In the genomic region with DNA sequence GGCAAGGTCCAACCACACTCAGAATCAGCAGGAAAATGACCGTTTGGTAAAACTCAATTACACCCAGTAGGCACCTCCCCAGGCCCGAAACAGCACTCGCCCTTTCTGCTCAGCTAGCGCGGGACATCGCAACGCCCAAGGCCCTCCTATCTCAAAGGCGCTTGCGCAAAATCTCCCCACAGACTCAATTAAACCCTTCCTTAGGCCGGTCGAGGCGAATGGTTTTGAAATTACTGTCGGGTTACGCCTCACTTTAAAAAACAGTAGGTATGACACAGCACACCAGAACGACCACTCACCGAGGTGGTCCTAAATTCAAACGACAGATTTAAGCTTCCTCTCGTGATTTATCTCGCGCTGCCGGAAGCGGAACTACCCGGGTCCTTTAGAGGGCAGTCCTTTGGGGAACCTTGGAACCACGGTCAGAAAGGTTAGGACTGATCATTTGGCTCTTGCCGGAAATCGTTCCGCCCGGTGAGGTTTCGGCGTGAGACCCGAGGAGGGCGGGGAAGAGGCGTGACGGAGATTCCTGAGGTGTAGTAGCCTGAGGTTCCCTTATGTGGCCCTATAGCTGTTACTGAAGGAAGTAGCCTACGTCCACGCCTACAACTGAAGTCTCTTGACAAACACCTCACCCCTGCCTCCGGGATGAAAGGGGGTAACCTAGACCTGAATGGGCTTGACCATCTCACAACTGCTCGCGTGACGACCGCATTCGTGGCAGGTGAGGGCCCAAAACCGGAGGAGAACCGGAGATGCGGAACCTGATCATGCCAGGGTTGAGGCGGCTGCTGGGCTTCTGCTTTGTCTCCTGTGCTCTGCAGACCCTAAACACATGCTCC, we compare ENCODE assay signal across 1 cellular context.
A peak's percentile ranks its signal among the peaks of the same experiment; 100 is the strongest.
TF ChIP-seq lines count a peak whose summit lies in the region.

A gene with protein sequence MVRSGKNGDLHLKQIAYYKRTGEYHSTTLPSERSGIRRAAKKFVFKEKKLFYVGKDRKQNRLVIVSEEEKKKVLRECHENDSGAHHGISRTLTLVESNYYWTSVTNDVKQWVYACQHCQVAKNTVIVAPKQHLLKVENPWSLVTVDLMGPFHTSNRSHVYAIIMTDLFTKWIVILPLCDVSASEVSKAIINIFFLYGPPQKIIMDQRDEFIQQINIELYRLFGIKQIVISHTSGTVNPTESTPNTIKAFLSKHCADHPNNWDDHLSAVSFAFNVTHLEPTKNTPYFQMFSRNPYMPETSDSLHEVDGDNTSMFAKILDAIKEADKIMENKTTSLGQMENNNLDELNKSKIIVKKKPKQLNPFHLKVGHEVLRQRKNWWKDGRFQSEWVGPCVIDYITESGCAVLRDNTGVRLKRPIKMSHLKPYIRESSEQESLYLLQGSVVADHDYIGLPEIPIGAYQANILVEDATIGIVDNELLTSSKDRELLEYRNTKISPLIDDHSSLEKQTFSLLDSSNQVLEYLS (minus strand): TSS at position 374 of the 842 bp plus-strand sequence. CDS start 11,431 bp downstream, outside the sequence.
Gene PPIP5K2, plus strand, starts transcription at position 537 of the 842 bp plus-strand sequence. CDS start 9,289 bp downstream, outside the sequence.

TF ChIP-seq in HepG2, 621 proteins besides CTCF, POLR2A, EP300 and RAD21 (continued from another document and continues in another):
- TF ChIP-seq, protein P1, sequence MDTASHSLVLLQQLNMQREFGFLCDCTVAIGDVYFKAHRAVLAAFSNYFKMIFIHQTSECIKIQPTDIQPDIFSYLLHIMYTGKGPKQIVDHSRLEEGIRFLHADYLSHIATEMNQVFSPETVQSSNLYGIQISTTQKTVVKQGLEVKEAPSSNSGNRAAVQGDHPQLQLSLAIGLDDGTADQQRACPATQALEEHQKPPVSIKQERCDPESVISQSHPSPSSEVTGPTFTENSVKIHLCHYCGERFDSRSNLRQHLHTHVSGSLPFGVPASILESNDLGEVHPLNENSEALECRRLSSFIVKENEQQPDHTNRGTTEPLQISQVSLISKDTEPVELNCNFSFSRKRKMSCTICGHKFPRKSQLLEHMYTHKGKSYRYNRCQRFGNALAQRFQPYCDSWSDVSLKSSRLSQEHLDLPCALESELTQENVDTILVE (CRISPR knock-in tag; IDR thresholded peaks at IDR 0.05): peak; percentile 78
- peak; percentile 58; the same call in 1 of the 2 replicates for TF ChIP-seq ZNF317 (CRISPR knock-in tag; IDR thresholded peaks at IDR 0.05)
- peak; percentile 64; the same call in 1 of the 2 replicates for TF ChIP-seq HNF1A (IDR thresholded peaks at IDR 0.05; ENCODE audit: low read depth)
- no peak for TF ChIP-seq HNF1A (CRISPR knock-in tag; IDR thresholded peaks at IDR 0.05; ENCODE audit: borderline replicate concordance)
- peak; percentile 68 for TF ChIP-seq YY1 (IDR thresholded peaks at IDR 0.05; ENCODE audit: insufficient read depth, insufficient replicate concordance, low read depth, low read length)
- peak; percentile 66; the same call in 1 of the 2 replicates for TF ChIP-seq ZNF709 (CRISPR knock-in tag; IDR thresholded peaks at IDR 0.05)
- TF ChIP-seq, protein P2, sequence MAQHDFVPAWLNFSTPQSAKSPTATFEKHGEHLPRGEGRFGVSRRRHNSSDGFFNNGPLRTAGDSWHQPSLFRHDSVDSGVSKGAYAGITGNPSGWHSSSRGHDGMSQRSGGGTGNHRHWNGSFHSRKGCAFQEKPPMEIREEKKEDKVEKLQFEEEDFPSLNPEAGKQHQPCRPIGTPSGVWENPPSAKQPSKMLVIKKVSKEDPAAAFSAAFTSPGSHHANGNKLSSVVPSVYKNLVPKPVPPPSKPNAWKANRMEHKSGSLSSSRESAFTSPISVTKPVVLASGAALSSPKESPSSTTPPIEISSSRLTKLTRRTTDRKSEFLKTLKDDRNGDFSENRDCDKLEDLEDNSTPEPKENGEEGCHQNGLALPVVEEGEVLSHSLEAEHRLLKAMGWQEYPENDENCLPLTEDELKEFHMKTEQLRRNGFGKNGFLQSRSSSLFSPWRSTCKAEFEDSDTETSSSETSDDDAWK (CRISPR knock-in tag; IDR thresholded peaks at IDR 0.05): no peak
- TF ChIP-seq HOXA9 (CRISPR knock-in tag; IDR thresholded peaks at IDR 0.05; ENCODE audit: borderline replicate concordance): peak; percentile 51; the same call in 1 of the 2 replicates
- no peak for TF ChIP-seq KAT2B (IDR thresholded peaks at IDR 0.05; ENCODE audit: borderline replicate concordance, low read depth, low read length)
- TF ChIP-seq ATF2 (CRISPR knock-in tag; IDR thresholded peaks at IDR 0.05): peak; percentile 80; the same call in 1 of the 2 replicates
- TF ChIP-seq ZMYM2 (CRISPR knock-in tag; IDR thresholded peaks at IDR 0.05): 0 out of 2 replicates have a peak, but pooled peaks have one; percentile 32
- peak; percentile 48 for TF ChIP-seq MLX (CRISPR knock-in tag; IDR thresholded peaks at IDR 0.05)
- no peak for TF ChIP-seq ZNF207 (IDR thresholded peaks at IDR 0.05; ENCODE audit: borderline replicate concordance)
- no peak for TF ChIP-seq RFX5 (IDR thresholded peaks at IDR 0.05; ENCODE audit: low read depth, low read length)
- TF ChIP-seq HNF4G (IDR thresholded peaks at IDR 0.05; ENCODE audit: borderline replicate concordance, low read depth, low read length): peak; percentile 71; the same call in 1 of the 2 replicates
- no peak; the same call in 1 of the 2 replicates for TF ChIP-seq HNF4G (CRISPR knock-in tag; IDR thresholded peaks at IDR 0.05; ENCODE audit: borderline replicate concordance, low read depth)
- TF ChIP-seq AHDC1 (CRISPR knock-in tag; IDR thresholded peaks at IDR 0.05; ENCODE audit: borderline replicate concordance): no peak
- TF ChIP-seq ZNF124 (CRISPR knock-in tag; IDR thresholded peaks at IDR 0.05): peak; percentile 75
- peak; percentile 72; the same call in 1 of the 2 replicates for TF ChIP-seq RXRA (CRISPR knock-in tag; IDR thresholded peaks at IDR 0.05)
- TF ChIP-seq ZNF773 (CRISPR knock-in tag; IDR thresholded peaks at IDR 0.05; ENCODE audit: borderline replicate concordance): no peak
- no peak for TF ChIP-seq ATF7 (IDR thresholded peaks at IDR 0.05)
- no peak for TF ChIP-seq ATF7 (CRISPR knock-in tag; IDR thresholded peaks at IDR 0.05)
- TF ChIP-seq JUNB (CRISPR knock-in tag; IDR thresholded peaks at IDR 0.05; ENCODE audit: borderline replicate concordance): 0 out of 2 replicates have a peak, but pooled peaks have one; percentile 44
- TF ChIP-seq EED (CRISPR knock-in tag; IDR thresholded peaks at IDR 0.05): no peak
- peak; percentile 98 for TF ChIP-seq TARDBP (CRISPR knock-in tag; IDR thresholded peaks at IDR 0.05)
- peak; percentile 96 for TF ChIP-seq HOXA5 (CRISPR knock-in tag; IDR thresholded peaks at IDR 0.05)
- TF ChIP-seq FLYWCH1 (CRISPR knock-in tag; IDR thresholded peaks at IDR 0.05): no peak
- no peak for TF ChIP-seq ZSCAN20 (CRISPR knock-in tag; IDR thresholded peaks at IDR 0.05; ENCODE audit: borderline replicate concordance)
- TF ChIP-seq FOXP1 (IDR thresholded peaks at IDR 0.05): no peak
- TF ChIP-seq FOXP1 (CRISPR knock-in tag; IDR thresholded peaks at IDR 0.05): 0 out of 2 replicates have a peak, but pooled peaks have one; percentile 51
- TF ChIP-seq ETS1 (CRISPR knock-in tag; IDR thresholded peaks at IDR 0.05): no peak
- TF ChIP-seq, protein P3, sequence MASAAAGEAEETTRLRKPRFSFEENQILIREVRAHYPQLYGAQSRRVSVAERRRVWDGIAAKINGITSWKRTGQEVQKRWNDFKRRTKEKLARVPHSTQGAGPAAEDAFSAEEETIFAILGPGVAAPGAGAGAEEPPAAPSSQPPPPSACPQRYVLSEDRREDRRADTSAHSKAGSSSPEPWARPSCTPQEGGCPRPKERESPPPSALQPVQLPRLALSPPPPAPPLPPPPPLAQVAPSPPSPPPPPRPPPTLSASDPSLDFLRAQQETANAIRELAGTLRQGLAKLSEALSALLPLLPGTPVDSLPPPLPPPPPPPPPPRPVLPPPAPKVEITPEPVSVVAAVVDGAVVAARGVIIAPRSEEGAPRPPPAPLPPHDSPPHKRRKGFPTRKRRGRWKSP (CRISPR knock-in tag; IDR thresholded peaks at IDR 0.05): peak; percentile 90
- TF ChIP-seq, protein P4, sequence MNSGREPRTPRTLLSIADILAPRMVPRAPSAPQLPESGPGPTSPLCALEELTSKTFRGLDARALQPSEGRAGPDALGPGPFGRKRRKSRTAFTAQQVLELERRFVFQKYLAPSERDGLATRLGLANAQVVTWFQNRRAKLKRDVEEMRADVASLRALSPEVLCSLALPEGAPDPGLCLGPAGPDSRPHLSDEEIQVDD (CRISPR knock-in tag; IDR thresholded peaks at IDR 0.05; ENCODE audit: borderline replicate concordance): no peak
- no peak for TF ChIP-seq PCBP1 (IDR thresholded peaks at IDR 0.05; ENCODE audit: borderline replicate concordance, low read depth, low read length)
- peak; percentile 28; the same call in 1 of the 2 replicates for TF ChIP-seq NR2F2 (IDR thresholded peaks at IDR 0.05; ENCODE audit: borderline replicate concordance, low read depth)
